In the genomic region with DNA sequence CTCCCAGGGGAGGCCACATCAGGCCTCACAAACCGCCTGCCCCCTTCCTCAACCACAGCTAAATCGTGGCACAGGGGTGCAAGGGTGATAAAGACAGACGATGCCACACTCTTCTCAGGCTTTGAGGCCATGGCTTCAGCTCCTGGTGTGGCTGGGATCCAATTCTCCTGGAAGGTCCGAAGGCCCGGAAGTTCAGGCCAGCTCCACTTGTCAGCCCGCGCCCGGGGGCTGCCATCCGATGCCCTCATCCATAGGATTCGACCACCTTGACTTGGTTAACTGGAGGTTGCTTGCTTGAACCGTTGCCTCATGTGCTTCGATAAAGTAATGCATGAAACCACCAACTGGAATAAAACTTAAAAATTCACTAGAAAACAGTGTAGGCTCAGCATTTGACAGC, we compare ENCODE assay signal across 8 cellular contexts. TPM values are rescaled to one million over a fixed set of nuclear protein-coding genes. Genes with fewer than 3 reads are reported as not detected.
"Had no signal": no experiment of that assay in that cellular context is flagged by ENCODE, and none has a peak within 500 bp of the region (broad histone marks: within the 10 kb centered on the region; RNA-seq: fewer than 3 reads in every experiment).

No MANE protein-coding gene starts in this region.

- H3K4me1 Mint-ChIP-seq: GM23338, H9 had no signal

- H3K27ac Mint-ChIP-seq: GM23338, H9, HFFc6 had no signal

- H3K9me3 Mint-ChIP-seq: GM23338, HFFc6 had no signal

- DNase-seq: GM23248, GOT3, H7, H9, HCEC 1CT, HFFc6 had no signal

- H3K4me3 Mint-ChIP-seq: GM23338, H9, HFFc6 had no signal

- ATAC-seq: GM23338, HCT116 had no signal

RNA-seq across cellular contexts. Expression of a gene that starts 8.2 kb away (rescaled TPM):
- total RNA-seq: GM23248, HFFc6 had no signal
